ENCODE assay signal across 11 cellular contexts in genomic region chr6:16540804-16541752, GRCh38.
A peak's percentile ranks its signal among the peaks of the same experiment; 100 is the strongest.
DNase-seq lines count a peak whose midpoint lies in the region; ATAC-seq, FAIRE-seq and TF ChIP-seq lines count a peak whose summit lies in the region.
"Had no signal": no experiment of that assay in that cellular context is flagged by ENCODE, and none has a peak within 500 bp of the region (broad histone marks: within the 10 kb centered on the region; RNA-seq: fewer than 3 reads in every experiment).

No MANE protein-coding gene starts in this region.

- FAIRE-seq in H54 (lab: Jason Lieb, UNC) = no peak
- FAIRE-seq: endometrium, TTC549 had no signal

- no peaks in the 10 kb centered on the region for H3K9me3 ChIP-seq in body of pancreas

- no peaks in the 10 kb centered on the region for H3K36me3 ChIP-seq in body of pancreas (replicated peaks in 1 of 2; ENCODE audit: insufficient read depth in 1 of 2, low read depth in 2 of 2)

- intact Hi-C loops in body of pancreas (cut with DNase I) = no loop called here

- ATAC-seq in GM18867 (IDR thresholded peaks at IDR 0.05; ENCODE audit: unreplicated experiment) = peak; percentile 66
- peak; percentile 77 for ATAC-seq in HG02571 (IDR thresholded peaks at IDR 0.05; ENCODE audit: unreplicated experiment)
- ATAC-seq in GM18517 (IDR thresholded peaks at IDR 0.05; ENCODE audit: unreplicated experiment) = no peak
- no peak for ATAC-seq in body of pancreas

- H3K27me3 ChIP-seq in body of pancreas = no peaks in the 10 kb centered on the region

- TF ChIP-seq CTCF in cardiac fibroblast (IDR thresholded peaks at IDR 0.05; ENCODE audit: low read depth, low read length) (no peak), retinal pigment epithelial cell (conservative IDR thresholded peaks at IDR 0.05; ENCODE audit: low read depth, low read length) (peak; percentile 27), body of pancreas (IDR thresholded peaks at IDR 0.05) (no peak)

- peak; percentile 18 to 26 for DNase-seq in cardiac fibroblast (ENCODE audit: low read depth in 2 of 2)
- no peak for DNase-seq in retinal pigment epithelial cell (ENCODE audit: low read depth)
- DNase-seq in dermis blood vessel endothelial cell = no peak
- DNase-seq in H54 (ENCODE audit: insufficient read length, low spot score) = no peak
- no peak for DNase-seq in body of pancreas
- DNase-seq: NCI-H1048 had no signal

- H3K4me3 ChIP-seq in cardiac fibroblast (replicated peaks in 1 of 2; ENCODE audit: low read depth in 2 of 2, low read length in 2 of 2) (no peak overlapping the region), retinal pigment epithelial cell (ENCODE audit: low read length) (no peak overlapping the region), body of pancreas (no peak overlapping the region)

- WGBS in body of pancreas, 2 donors = 89 to 91% methylated on average over 14 of the region's 14 CpGs

- no peaks in the 10 kb centered on the region for H3K4me1 ChIP-seq in body of pancreas

- H3K27ac ChIP-seq in body of pancreas = no peak overlapping the region

- TF ChIP-seq POLR2A in H54 (IDR thresholded peaks at IDR 0.05; ENCODE audit: low read depth, low read length) (no peak), body of pancreas (IDR thresholded peaks at IDR 0.05) (no peak)

Comparison
In these comparisons a context has a peak if more than half of its experiments do, and no peak if none do; other contexts are left out.
1. ATAC-seq: peak in GM18867 (single experiment) and HG02571 (single experiment); none in GM18517 (single experiment) and body of pancreas (single experiment).
2. DNase-seq: peak in cardiac fibroblast (2 of 2); none in retinal pigment epithelial cell (single experiment), dermis blood vessel endothelial cell (single experiment), H54 (single experiment) and body of pancreas (0 of 4).